ENCODE assay signal across 8 cellular contexts in genomic region chr6:16409531-16410441, GRCh38.
DNase-seq lines count a peak whose midpoint lies in the region; ATAC-seq and TF ChIP-seq lines count a peak whose summit lies in the region.

No MANE protein-coding gene starts in this region.

- DNase-seq in BJ (ENCODE audit: low read depth) = no peak
- DNase-seq in NCI-H82 (lab: John Stamatoyannopoulos, UW) = peak; percentile 79
- DNase-seq in activated CD8-positive, alpha-beta memory T cell treated with anti-CD3 and anti-CD28 coated beads for 24 hours = peak; percentile 80
- peak; percentile 24 for DNase-seq in epithelial cell of prostate (ENCODE audit: low read depth, low spot score)
- peak; percentile 67 for DNase-seq in myocyte (ENCODE audit: low read depth)
- no peak for DNase-seq in NCI-H2081 treated with DMSO at 0.1 percent for 48 hours (lab: John Stamatoyannopoulos, UW)

- peaks cover 73% of the 10 kb centered on the region for H3K4me1 Mint-ChIP-seq in stimulated activated memory B cell treated with anti-CD40 and anti-IgM and Interleukin-4, amounts not matched to agents 10 μg/mL and 1 μg/mL and 100 μg/mL, for 72 hours

- CTCF ChIA-PET in BJ (lab: Yijun Ruan, JAX) = interaction anchor here (0.5 to 4.8 kb wide), 30 partner anchors 8 to 524 kb away, joined by 3 to 30 read pairs (median 4); partner anchors contain the start of gene ATXN1

- ATAC-seq in GM21619 (IDR thresholded peaks at IDR 0.05; ENCODE audit: unreplicated experiment) = peak; percentile 45
- peak; percentile 69 for ATAC-seq in stimulated activated memory B cell treated with anti-CD40 and anti-IgM and Interleukin-4, amounts not matched to agents 10 μg/mL and 1 μg/mL and 100 μg/mL, for 72 hours

- TF ChIP-seq CTCF in BJ (IDR thresholded peaks at IDR 0.05; ENCODE audit: insufficient read depth, low read depth, low read length) = peak; percentile 93

- H3K36me3 Mint-ChIP-seq in stimulated activated memory B cell treated with anti-CD40 and anti-IgM and Interleukin-4, amounts not matched to agents 10 μg/mL and 1 μg/mL and 100 μg/mL, for 72 hours = peaks cover 33% of the 10 kb centered on the region

- H3K4me3 Mint-ChIP-seq in stimulated activated memory B cell treated with anti-CD40 and anti-IgM and Interleukin-4, amounts not matched to agents 10 μg/mL and 1 μg/mL and 100 μg/mL, for 72 hours = peak overlapping the region; percentile 3

- no peaks in the 10 kb centered on the region for H3K27me3 Mint-ChIP-seq in stimulated activated memory B cell treated with anti-CD40 and anti-IgM and Interleukin-4, amounts not matched to agents 10 μg/mL and 1 μg/mL and 100 μg/mL, for 72 hours

- H3K27me3 ChIP-seq in BJ (ENCODE audit: control insufficient read depth, insufficient read depth, low read length) = no peaks in the 10 kb centered on the region; the same call in 1 of the 2 replicates

- H3K36me3 ChIP-seq in BJ (ENCODE audit: control insufficient read depth, insufficient read depth, low read length) = no peaks in the 10 kb centered on the region

- H3K9me3 Mint-ChIP-seq in stimulated activated memory B cell treated with anti-CD40 and anti-IgM and Interleukin-4, amounts not matched to agents 10 μg/mL and 1 μg/mL and 100 μg/mL, for 72 hours = no peaks in the 10 kb centered on the region

- POLR2A ChIA-PET in BJ (lab: Charles Lee) = no interaction called here

- H3K4me3 ChIP-seq in BJ (ENCODE audit: low read depth, low read length) = no peak overlapping the region

- peak overlapping the region; percentile 51 for H3K27ac Mint-ChIP-seq in stimulated activated memory B cell treated with anti-CD40 and anti-IgM and Interleukin-4, amounts not matched to agents 10 μg/mL and 1 μg/mL and 100 μg/mL, for 72 hours

- H3K27ac ChIP-seq in epithelial cell of prostate = peak overlapping the region; percentile 4

Comparison
In these comparisons a context has a peak if more than half of its experiments do, and no peak if none do; other contexts are left out.
1. DNase-seq: peak in NCI-H82 (single experiment), activated CD8-positive, alpha-beta memory T cell treated with anti-CD3 and anti-CD28 coated beads for 24 hours (single experiment), epithelial cell of prostate (single experiment) and myocyte (single experiment); none in BJ (single experiment) and NCI-H2081 treated with DMSO at 0.1 percent for 48 hours (single experiment).